ENCODE assay signal across 8 cellular contexts in the genomic region with DNA sequence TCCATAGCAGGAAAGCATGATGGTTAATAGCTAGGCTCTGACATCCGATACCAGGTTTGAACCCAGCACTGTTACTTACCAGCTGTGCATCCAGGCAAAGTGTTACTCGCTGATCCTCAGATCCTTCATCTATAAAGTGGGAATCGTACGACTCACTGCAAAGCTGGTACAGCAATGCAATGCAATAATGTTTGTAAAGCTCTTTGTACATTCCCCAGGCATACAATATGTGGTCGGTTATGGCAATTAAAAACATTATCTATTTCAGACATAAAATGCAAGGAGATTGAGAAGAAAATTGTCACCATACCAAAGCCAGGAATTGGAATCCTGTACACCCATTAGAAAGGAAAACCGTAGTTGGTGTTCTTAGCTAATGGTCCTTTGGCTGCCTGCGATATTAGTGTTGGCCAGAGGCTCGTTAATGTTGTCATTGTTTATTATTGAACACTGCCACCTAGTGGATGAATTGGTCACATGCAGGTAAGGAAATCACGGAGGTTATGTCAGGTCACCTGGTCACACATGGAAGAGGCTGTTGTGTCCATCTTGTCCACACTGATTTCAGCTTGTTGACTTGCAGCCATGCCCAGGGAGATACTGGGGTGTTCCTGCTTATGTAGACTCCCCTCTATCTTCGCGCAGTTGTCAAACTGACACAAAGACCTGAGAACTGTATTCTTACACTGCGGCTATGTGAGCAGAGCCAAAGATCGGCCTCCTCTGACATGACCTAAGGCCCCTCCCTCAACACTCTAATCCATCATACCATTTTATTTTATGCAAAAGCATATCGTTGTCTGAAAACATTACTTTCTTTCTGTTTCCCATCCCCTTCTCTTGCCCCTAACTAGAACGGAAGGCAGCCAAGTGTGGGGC.
DNase-seq lines count a peak whose midpoint lies in the region; ATAC-seq lines count a peak whose summit lies in the region.

No MANE protein-coding gene starts in this region.

- no peak overlapping the region for H4K8ac ChIP-seq in mesenchymal stem cell (ENCODE audit: low read length)

- H3K4me3 ChIP-seq in mesenchymal stem cell (ENCODE audit: insufficient read depth in 1 of 2, low read depth in 1 of 2, low read length in 2 of 2) = no peak overlapping the region

- ATAC-seq in GM19455 (IDR thresholded peaks at IDR 0.05; ENCODE audit: unreplicated experiment) (peak; percentile 98), HG03457 (IDR thresholded peaks at IDR 0.05; ENCODE audit: unreplicated experiment) (peak; percentile 81)
- ATAC-seq in stimulated activated memory B cell treated with anti-CD40 and anti-IgM and Interleukin-4, amounts not matched to agents 10 μg/mL and 1 μg/mL and 100 μg/mL, for 72 hours = peak; percentile 72

- no peak overlapping the region for H3K23ac ChIP-seq in mesenchymal stem cell (ENCODE audit: low read length in 2 of 2)

- H4K91ac ChIP-seq in mesenchymal stem cell (ENCODE audit: low read length) = no peak overlapping the region

- H3K4me2 ChIP-seq in mesenchymal stem cell (ENCODE audit: low read length, poor library complexity, severe bottlenecking) = no peak overlapping the region

- no peak overlapping the region for H2AFZ ChIP-seq in mesenchymal stem cell (ENCODE audit: low read depth, low read length)

- no peak overlapping the region for H3K4me3 Mint-ChIP-seq in stimulated activated memory B cell treated with anti-CD40 and anti-IgM and Interleukin-4, amounts not matched to agents 10 μg/mL and 1 μg/mL and 100 μg/mL, for 72 hours

- H3K4ac ChIP-seq in mesenchymal stem cell (ENCODE audit: low read depth in 1 of 2, low read length in 2 of 2) = no peak overlapping the region

- in situ Hi-C loops in Caki2 (cut with HindIII; ENCODE audit: low pct_unique_long_range_greater_than_20kb, low sequenced_read_pairs) = no loop called here

- H2BK12ac ChIP-seq in mesenchymal stem cell (ENCODE audit: low read length in 2 of 2) = no peak overlapping the region

- H3K9ac ChIP-seq in mesenchymal stem cell (ENCODE audit: low read length) = no peak overlapping the region

- no peaks in the 10 kb centered on the region for H3K36me3 Mint-ChIP-seq in stimulated activated memory B cell treated with anti-CD40 and anti-IgM and Interleukin-4, amounts not matched to agents 10 μg/mL and 1 μg/mL and 100 μg/mL, for 72 hours

- no peak overlapping the region for H2BK5ac ChIP-seq in mesenchymal stem cell (ENCODE audit: low read depth, low read length, poor library complexity, severe bottlenecking)

- DNase-seq in Caki2 (ENCODE audit: low read depth) (peak; percentile 65), NCI-H446 treated with DMSO at 0.1 percent for 48 hours (lab: John Stamatoyannopoulos, UW) (peak; percentile 70), mesenchymal stem cell (peak; percentile 82)
- peak; percentile 53 for DNase-seq in activated CD4-positive, alpha-beta T cell treated with anti-CD3 and anti-CD28 coated beads for 48 hours
- peak; percentile 24 for DNase-seq in effector CD8-positive, alpha-beta T cell (lab: John Stamatoyannopoulos, UW)

- H3K36me3 ChIP-seq in mesenchymal stem cell (ENCODE audit: control insufficient read depth in 1 of 2, insufficient read depth in 2 of 2, low read depth in 1 of 2, low read length in 2 of 2) = no peaks in the 10 kb centered on the region

- no peaks in the 10 kb centered on the region for H3K27me3 Mint-ChIP-seq in stimulated activated memory B cell treated with anti-CD40 and anti-IgM and Interleukin-4, amounts not matched to agents 10 μg/mL and 1 μg/mL and 100 μg/mL, for 72 hours

- H3K18ac ChIP-seq in mesenchymal stem cell (ENCODE audit: low read depth in 1 of 2, low read length in 2 of 2) = no peak overlapping the region

- WGBS in mesenchymal stem cell = 45% methylated on average over 14 of the region's 15 CpGs

- H3K9me3 ChIP-seq in mesenchymal stem cell (ENCODE audit: control insufficient read depth, low read length) = no peaks in the 10 kb centered on the region

- no peaks in the 10 kb centered on the region for H3K9me3 Mint-ChIP-seq in stimulated activated memory B cell treated with anti-CD40 and anti-IgM and Interleukin-4, amounts not matched to agents 10 μg/mL and 1 μg/mL and 100 μg/mL, for 72 hours

- no peaks in the 10 kb centered on the region for H3K79me1 ChIP-seq in mesenchymal stem cell (replicated peaks; ENCODE audit: low read length, poor library complexity, severe bottlenecking)

- no peak overlapping the region for H2BK15ac ChIP-seq in mesenchymal stem cell (ENCODE audit: low read depth, poor library complexity, severe bottlenecking)

- no peak overlapping the region for H3K27ac Mint-ChIP-seq in stimulated activated memory B cell treated with anti-CD40 and anti-IgM and Interleukin-4, amounts not matched to agents 10 μg/mL and 1 μg/mL and 100 μg/mL, for 72 hours

- H2AK5ac ChIP-seq in mesenchymal stem cell (ENCODE audit: low read length, severe bottlenecking) = no peak overlapping the region

- H2BK120ac ChIP-seq in mesenchymal stem cell (ENCODE audit: low read depth, low read length) = no peak overlapping the region

- no peak overlapping the region for H3K14ac ChIP-seq in mesenchymal stem cell (ENCODE audit: low read length in 2 of 2)

- peaks cover 2% of the 10 kb centered on the region for H3K4me1 ChIP-seq in mesenchymal stem cell (ENCODE audit: control insufficient read depth, insufficient read depth, low read depth, low read length)

- H3K27ac ChIP-seq in mesenchymal stem cell (ENCODE audit: low read length, poor library complexity, severe bottlenecking) = no peak overlapping the region

- H3K4me1 Mint-ChIP-seq in stimulated activated memory B cell treated with anti-CD40 and anti-IgM and Interleukin-4, amounts not matched to agents 10 μg/mL and 1 μg/mL and 100 μg/mL, for 72 hours = no peaks in the 10 kb centered on the region

- H3K27me3 ChIP-seq in mesenchymal stem cell (ENCODE audit: control insufficient read depth in 1 of 2, insufficient read depth in 1 of 2, low read length in 2 of 2) = no peaks in the 10 kb centered on the region

Comparison
In these comparisons a context has a peak if more than half of its experiments do, and no peak if none do; other contexts are left out.
1. DNase-seq: peak in every context shown above with its lines; median percentile 82 in mesenchymal stem cell; 70 in NCI-H446 treated with DMSO at 0.1 percent for 48 hours; 65 in Caki2; 53 in activated CD4-positive, alpha-beta T cell treated with anti-CD3 and anti-CD28 coated beads for 48 hours; 24 in effector CD8-positive, alpha-beta T cell.